ENCODE assay signal across 19 cellular contexts in the genomic region with DNA sequence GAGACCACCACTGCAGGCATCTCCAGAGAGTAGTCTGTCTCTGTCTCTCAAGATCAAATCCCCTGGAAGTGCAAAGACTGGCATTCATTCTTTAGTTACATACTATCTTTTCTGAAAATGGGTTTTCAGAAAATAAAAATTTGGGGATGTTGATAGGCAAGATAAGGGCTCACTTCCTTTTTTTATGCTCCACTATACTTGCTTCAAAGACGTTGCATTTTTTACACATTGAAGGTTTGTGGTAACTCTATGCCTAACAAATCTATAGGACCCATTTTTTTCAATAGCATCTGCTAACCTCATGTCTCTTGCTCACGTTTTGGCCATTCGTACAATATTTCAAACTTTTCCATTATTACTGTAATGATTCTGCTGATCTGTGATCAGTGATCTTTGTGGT. TPM values are rescaled to one million over a fixed set of nuclear protein-coding genes. Genes with fewer than 3 reads are reported as not detected.
DNase-seq lines count a peak whose midpoint lies in the region; ATAC-seq, FAIRE-seq and TF ChIP-seq lines count a peak whose summit lies in the region.
"Had no signal": no experiment of that assay in that cellular context is flagged by ENCODE, and none has a peak within 500 bp of the region (broad histone marks: within the 10 kb centered on the region; RNA-seq: fewer than 3 reads in every experiment).

No MANE protein-coding gene starts in this region.

- H3K27ac Mint-ChIP-seq in naive B cell = no peak overlapping the region
- H3K27ac Mint-ChIP-seq: CD4-positive, CD25-positive, alpha-beta regulatory T cell; CD8-positive, alpha-beta memory T cell; H9 had no signal

- H3K36me3 ChIP-seq in A673 (ENCODE audit: insufficient read depth, low read length, poor library complexity, severe bottlenecking) (no peaks in the 10 kb centered on the region), vagina (no peaks in the 10 kb centered on the region)
- H3K36me3 ChIP-seq: BE2C had no signal

- peaks cover 0 to 12% of the 10 kb centered on the region in 2 donors for H3K36me3 Mint-ChIP-seq in naive B cell
- H3K36me3 Mint-ChIP-seq: CD4-positive, CD25-positive, alpha-beta regulatory T cell had no signal

- TF ChIP-seq POLR2A in GM12891 (IDR thresholded peaks at IDR 0.05; ENCODE audit: low read depth, low read length) (no peak), vagina (IDR thresholded peaks at IDR 0.05) (no peak)

- no TSS peak for BruUV-seq in A673 (replicated peaks; lab: Mats Ljungman, UMichigan)

- peaks cover 8 to 14% (median 12%) of the 10 kb centered on the region in 3 donors for H3K4me1 Mint-ChIP-seq in naive B cell
- H3K4me1 Mint-ChIP-seq: CD8-positive, alpha-beta memory T cell; H9 had no signal

- DNase-seq in NOMO-1 treated with DMSO at 0.1 percent for 48 hours (lab: John Stamatoyannopoulos, UW; ENCODE audit: unreplicated experiment) (peak; percentile 0), NOMO-1 treated with dmso at 0.1 percent for 144 hours (lab: John Stamatoyannopoulos, UW; ENCODE audit: unreplicated experiment) (no peak), GM12891 (ENCODE audit: insufficient read length, low spot score) (no peak), OCI-M1 (lab: John Stamatoyannopoulos, UW) (peak; percentile 89), naive B cell (no peak), caudate nucleus (lab: John Stamatoyannopoulos, UW) (no peak), A673 (ENCODE audit: low spot score) (no peak), vagina (ENCODE audit: extremely low spot score in 2 of 2) (no peak)
- DNase-seq: 8988T; BE2C; C1 segment of cervical spinal cord; CD4-positive, CD25-positive, alpha-beta regulatory T cell; CD8-positive, alpha-beta memory T cell; COR-L47; H9; IMR-90 had no signal

- POLR2A ChIA-PET in A673 (lab: Charles Lee; ENCODE audit: low non-redundant PET) = no interaction called here

- intact Hi-C loops in A673 (cut with micrococcal nuclease; ENCODE audit: unreplicated experiment) = no loop called here
- intact Hi-C loops in vagina (cut with DNase I) = no loop called here

- ATAC-seq in naive B cell (ENCODE audit: low read depth in 2 of 2) = peak; percentile 72 to 74

- H3K27me3 Mint-ChIP-seq in naive B cell = peaks cover 0 to 8% (median 0%) of the 10 kb centered on the region in 3 donors
- H3K27me3 Mint-ChIP-seq: CD4-positive, CD25-positive, alpha-beta regulatory T cell had no signal

- H3K4me3 Mint-ChIP-seq in naive B cell = no peak overlapping the region
- H3K4me3 Mint-ChIP-seq: CD4-positive, CD25-positive, alpha-beta regulatory T cell; CD8-positive, alpha-beta memory T cell; H9 had no signal

- H3K9me3 ChIP-seq in A673 (ENCODE audit: low read depth, low read length, poor library complexity, severe bottlenecking) (no peaks in the 10 kb centered on the region), vagina (peaks cover 4% of the 10 kb centered on the region)
- H3K9me3 ChIP-seq: BE2C had no signal

- CTCF ChIA-PET in A673 (lab: Charles Lee) = no interaction called here

- no peak overlapping the region for H3K27ac ChIP-seq in caudate nucleus (ENCODE audit: low read depth, low read length)
- H3K27ac ChIP-seq in A673 (ENCODE audit: low read depth, low read length, poor library complexity, severe bottlenecking) = no peak overlapping the region
- no peak overlapping the region for H3K27ac ChIP-seq in vagina

- H3K4me3 ChIP-seq in A673 (ENCODE audit: low read depth, low read length, poor library complexity, severe bottlenecking) = no peak overlapping the region
- H3K4me3 ChIP-seq in vagina = no peak overlapping the region

- FAIRE-seq in GM12891 (lab: Jason Lieb, UNC) = no peak
- FAIRE-seq: G401.6, H1, HTR-8/SVneo had no signal

- TF ChIP-seq CTCF in A673 (conservative IDR thresholded peaks at IDR 0.05; ENCODE audit: low read depth, low read length) (no peak), vagina (IDR thresholded peaks at IDR 0.05) (no peak)

- H3K4me1 ChIP-seq in A673 (ENCODE audit: insufficient read depth, low read length, poor library complexity, severe bottlenecking) (no peaks in the 10 kb centered on the region), vagina (no peaks in the 10 kb centered on the region)
- H3K4me1 ChIP-seq: BE2C had no signal

- H3K27me3 ChIP-seq in A673 (replicated peaks; ENCODE audit: insufficient read depth, low read depth, low read length, poor library complexity) = no peaks in the 10 kb centered on the region
- no peaks in the 10 kb centered on the region for H3K27me3 ChIP-seq in vagina
- H3K27me3 ChIP-seq: BE2C had no signal

- peaks cover 4 to 12% (median 7%) of the 10 kb centered on the region in 7 donors for H3K9me3 Mint-ChIP-seq in naive B cell

TF ChIP-seq in GM12891, 5 proteins besides CTCF, POLR2A, EP300 and RAD21:
- TF ChIP-seq TAF1 (IDR thresholded peaks at IDR 0.05; ENCODE audit: low read depth, low read length) (no peak), POLR2AphosphoS5 (IDR thresholded peaks at IDR 0.05; ENCODE audit: low read depth, low read length) (no peak), PAX5 (IDR thresholded peaks at IDR 0.05; ENCODE audit: insufficient read depth, low read length, severe bottlenecking) (no peak), POU2F2 (IDR thresholded peaks at IDR 0.05; ENCODE audit: low read depth, low read length) (no peak), SPI1 (IDR thresholded peaks at IDR 0.05; ENCODE audit: low read depth, low read length) (peak; percentile 51; the same call in 1 of the 2 replicates)

RNA-seq across cellular contexts. Expression of gene DMAC1, which starts 37.0 kb away (rescaled TPM):
- polyA plus RNA-seq in GM12891 (2012; ENCODE audit: low read depth, missing spikeins) = 59.8 TPM
- polyA plus RNA-seq in naive B cell (ENCODE audit: low read depth in 6 of 6) = 10 to 100 TPM; 22.0 to 68.0 (median 57.9) TPM
- total RNA-seq in A673 (2021) (62.4 and 65.9 TPM in 2 replicates), vagina (12.3 TPM)

Comparison
In these comparisons a context has a peak if more than half of its experiments do, and no peak if none do; other contexts are left out.
1. DNase-seq: peak in NOMO-1 treated with DMSO at 0.1 percent for 48 hours (single experiment) and OCI-M1 (single experiment); none in NOMO-1 treated with dmso at 0.1 percent for 144 hours (single experiment), GM12891 (single experiment), naive B cell (single experiment), caudate nucleus (0 of 61), A673 (single experiment) and vagina (0 of 2).